In genomic region chr11:114348200-114349191, GRCh38 we compare ENCODE assay signal across 8 cellular contexts. TPM values are rescaled to one million over a fixed set of nuclear protein-coding genes. Genes with fewer than 3 reads are reported as not detected.
DNase-seq lines count a peak whose midpoint lies in the region; ATAC-seq and TF ChIP-seq lines count a peak whose summit lies in the region.

No MANE protein-coding gene starts in this region.

- BruUV-seq in PC-3 (replicated peaks; lab: Mats Ljungman, UMichigan) (no TSS peak), MCF 10A (replicated peaks; lab: Mats Ljungman, UMichigan) (no TSS peak)

- H3K27ac ChIP-seq in C4-2B: no peak overlapping the region
- no peak overlapping the region for H3K27ac ChIP-seq in PC-3 (ENCODE audit: low read length)

- H3K4me2 ChIP-seq in PC-3 (ENCODE audit: low read length): peak overlapping the region; percentile 27

- DNase-seq in HCEC 1CT (peak; percentile 63), PC-3 (peak; percentile 92), MCF 10A (ENCODE audit: unreplicated experiment) (peak; percentile 70), iris pigment epithelial cell (ENCODE audit: low read depth) (peak; percentile 77), occipital lobe (lab: John Stamatoyannopoulos, UW) (no peak), middle frontal gyrus (ENCODE audit: extremely low spot score, low spot score) (no peak)
- peak; percentile 34 for DNase-seq in stimulated activated CD8-positive, alpha-beta memory T cell treated with anti-CD3 and anti-CD28 coated beads, Interleukin-4, amount 100 ng/mL, for 48 hours

- H3K79me2 ChIP-seq in PC-3 (ENCODE audit: low read length): no peaks in the 10 kb centered on the region

- no peaks in the 10 kb centered on the region for H3F3A ChIP-seq in PC-3 (ENCODE audit: low read length, unreplicated experiment)

- H3K36me3 ChIP-seq in PC-3 (ENCODE audit: low read depth, low read length): no peaks in the 10 kb centered on the region; the same call in 1 of the 2 replicates

- peaks cover 27% of the 10 kb centered on the region for H3K4me1 ChIP-seq in PC-3 (ENCODE audit: insufficient read depth, low read length)

- H3K27me3 ChIP-seq in PC-3 (ENCODE audit: low read length): no peaks in the 10 kb centered on the region

- H3K4me1 Mint-ChIP-seq in MCF 10A (ENCODE audit: insufficient read depth, unreplicated experiment): peaks cover 5% of the 10 kb centered on the region

- peak; percentile 74 for TF ChIP-seq CTCF in C4-2B (conservative IDR thresholded peaks at IDR 0.05)
- TF ChIP-seq CTCF in PC-3 (conservative IDR thresholded peaks at IDR 0.05; ENCODE audit: low read depth, low read length): peak; percentile 74
- peak; percentile 47 for TF ChIP-seq CTCF in MCF 10A (IDR thresholded peaks at IDR 0.05; ENCODE audit: unreplicated experiment)

- H3K9me3 ChIP-seq in PC-3 (ENCODE audit: low read length): no peaks in the 10 kb centered on the region

- no peak overlapping the region for H3K4me3 ChIP-seq in PC-3 (ENCODE audit: low read length)

- peak; percentile 89 for ATAC-seq in PC-3

- no peaks in the 10 kb centered on the region for H3K27me3 Mint-ChIP-seq in MCF 10A (ENCODE audit: insufficient read depth, unreplicated experiment)

- no peaks in the 10 kb centered on the region for H3K9me2 ChIP-seq in PC-3 (replicated peaks; ENCODE audit: low read length)

- no peak overlapping the region for H3K9ac ChIP-seq in PC-3 (ENCODE audit: low read length)

- POLR2A ChIA-PET in PC-3 (lab: Charles Lee; ENCODE audit: unreplicated experiment) (no interaction called here), MCF 10A (lab: Yijun Ruan, JAX) (interaction anchor here (1.0 to 1.6 kb wide), 4 partner anchors 10 to 92 kb away, joined by 3 to 7 read pairs (median 4); partner anchors contain the start of gene REXO2)

- no peaks in the 10 kb centered on the region for H4K20me1 ChIP-seq in PC-3 (ENCODE audit: low read length)

- CTCF ChIA-PET in PC-3 (lab: Charles Lee): interaction anchor here (0.6 to 0.8 kb wide), 3 partner anchors 47 to 81 kb away, joined by 3 to 4 read pairs (median 3); no protein-coding TSS in a partner anchor
- CTCF ChIA-PET in MCF 10A (lab: Yijun Ruan, JAX): interaction anchor here (0.6 to 2.4 kb wide), 12 partner anchors 8 to 337 kb away, joined by 3 to 9 read pairs (median 4); no protein-coding TSS in a partner anchor

- intact Hi-C loops in PC-3 (cut with micrococcal nuclease) (loop anchor here (1.0 to 2.0 kb wide), 4 partner anchors 52 to 414 kb away; partner anchors contain the start of genes C11orf71, RBM7 and REXO2), MCF 10A (cut with micrococcal nuclease) (loop anchor here (2.0 to 10.0 kb wide), 3 partner anchors 52 to 416 kb away; partner anchors contain the start of genes C11orf71 and RBM7)

- H3K27ac Mint-ChIP-seq in MCF 10A (ENCODE audit: low read depth, unreplicated experiment): no peak overlapping the region

- no peaks in the 10 kb centered on the region for H3K36me3 Mint-ChIP-seq in MCF 10A (ENCODE audit: insufficient read depth, unreplicated experiment)

- no peaks in the 10 kb centered on the region for H3K9me3 Mint-ChIP-seq in MCF 10A (ENCODE audit: unreplicated experiment)

- H3K4me3 Mint-ChIP-seq in MCF 10A (ENCODE audit: unreplicated experiment): no peak overlapping the region

- peak overlapping the region; percentile 60 for H2AFZ ChIP-seq in PC-3 (ENCODE audit: low read length)

RNA-seq across cellular contexts. Expression of gene C11orf71, which starts 51.8 kb away (rescaled TPM):
- 5.0 and 8.1 TPM in 2 replicates for total RNA-seq in PC-3 (2014; rRNA removed)
- 3.9 and 5.6 TPM in 2 replicates for total RNA-seq in MCF 10A (2022)
- total RNA-seq in occipital lobe: 14.7 TPM

RNA-seq across cellular contexts. Expression of gene RBM7, which starts 52.0 kb away (rescaled TPM):
- total RNA-seq in PC-3 (2014; rRNA removed) (18.4 and 30.1 TPM in 2 replicates), MCF 10A (2022) (42.7 and 46.4 TPM in 2 replicates), occipital lobe (28.9 TPM)

RNA-seq across cellular contexts. Expression of gene NNMT, which starts 52.3 kb away (rescaled TPM):
- total RNA-seq in PC-3 (2014; rRNA removed) (20.8 and 23.3 TPM in 2 replicates), MCF 10A (2022) (429 and 638 TPM in 2 replicates), occipital lobe (not detected)

Comparison
In these comparisons a context has a peak if more than half of its experiments do, and no peak if none do; other contexts are left out.
1. DNase-seq: peak in HCEC 1CT (single experiment), PC-3 (single experiment), MCF 10A (single experiment), iris pigment epithelial cell (single experiment) and stimulated activated CD8-positive, alpha-beta memory T cell treated with anti-CD3 and anti-CD28 coated beads, Interleukin-4, amount 100 ng/mL, for 48 hours (single experiment); none in occipital lobe (single experiment) and middle frontal gyrus (single experiment).
2. RNA of gene NNMT, which starts 52.3 kb away (total RNA-seq): 429 to 638 TPM in MCF 10A; 20.8 to 23.3 TPM in PC-3 and not detected in occipital lobe (single experiment); every median in the first group is over 10 times any median in the second.
3. Peak in every context shown above with its lines, with median percentiles within 50 percentile points of each other: CTCF ChIP-seq.